ENCODE assay signal across 19 cellular contexts in genomic region chr11:9704037-9704436, GRCh38.
"Had no signal": no experiment of that assay in that cellular context is flagged by ENCODE, and none has a peak within 500 bp of the region (broad histone marks: within the 10 kb centered on the region; RNA-seq: fewer than 3 reads in every experiment).

No MANE protein-coding gene starts in this region.

- H3K27me3 ChIP-seq: cardiac muscle cell, left lung, pancreas, right atrium auricular region, tibial artery had no signal

- H3K4me3 ChIP-seq: cardiac muscle cell, left lung, pancreas, psoas muscle, right atrium auricular region, tibial artery had no signal

- H3K27ac Mint-ChIP-seq: activated naive CD8-positive, alpha-beta T cell treated with anti-CD3 and anti-CD28 coated beads, Interleukin-2, amount 50 U/mL, for 24 hours; stimulated activated naive CD8-positive, alpha-beta T cell treated with anti-CD3 and anti-CD28 coated beads, Interleukin-15, Interleukin-2, amounts not matched to agents 100 ng/mL and 50 ng/mL, for 24 hours; T-helper 1 cell treated with Interleukin-12 subunit alpha and Interleukin-12 subunit beta and Interleukin-4 antibody, amounts not matched to agents 30 μg/mL and 1 μg/mL, for 36 hours had no signal

- ATAC-seq: activated naive CD8-positive, alpha-beta T cell treated with anti-CD3 and anti-CD28 coated beads, Interleukin-2, amount 50 U/mL, for 24 hours; left lung; pancreas; psoas muscle had no signal

- H3K27ac ChIP-seq: cardiac muscle cell, pancreas, psoas muscle, tibial artery had no signal

- H3K9me3 Mint-ChIP-seq: activated CD4-positive, alpha-beta memory T cell treated with anti-CD3 and anti-CD28 coated beads for 36 hours; activated naive CD8-positive, alpha-beta T cell treated with anti-CD3 and anti-CD28 coated beads, Interleukin-2, amount 50 U/mL, for 24 hours; nephron progenitor cell; T-helper 1 cell treated with Interleukin-12 subunit alpha and Interleukin-12 subunit beta and Interleukin-4 antibody, amounts not matched to agents 30 μg/mL and 1 μg/mL, for 36 hours; WTC11 had no signal

- H3K9me3 ChIP-seq: left lung, pancreas, psoas muscle, right atrium auricular region, tibial artery had no signal

- H3K36me3 ChIP-seq: cardiac muscle cell, pancreas, right atrium auricular region had no signal

- H3K4me3 Mint-ChIP-seq: activated CD4-positive, alpha-beta memory T cell treated with anti-CD3 and anti-CD28 coated beads for 36 hours; activated naive CD8-positive, alpha-beta T cell treated with anti-CD3 and anti-CD28 coated beads, Interleukin-2, amount 50 U/mL, for 24 hours; nephron progenitor cell; stimulated activated naive CD8-positive, alpha-beta T cell treated with anti-CD3 and anti-CD28 coated beads, Interleukin-15, Interleukin-2, amounts not matched to agents 100 ng/mL and 50 ng/mL, for 24 hours; T-helper 1 cell treated with Interleukin-12 subunit alpha and Interleukin-12 subunit beta and Interleukin-4 antibody, amounts not matched to agents 30 μg/mL and 1 μg/mL, for 36 hours; WTC11 had no signal

- FAIRE-seq: kidney, pancreas, urothelium cell line had no signal

- DNase-seq: activated CD4-positive, alpha-beta memory T cell treated with anti-CD3 and anti-CD28 coated beads for 36 hours; activated CD4-positive, alpha-beta T cell treated with anti-CD3 and anti-CD28 coated beads for 4 hours; activated effector memory CD4-positive, alpha-beta T cell treated with anti-CD3 and anti-CD28 coated beads, Interleukin-2, amount 50 U/mL, for 16 hours; activated naive CD4-positive, alpha-beta T cell treated with anti-CD3 and anti-CD28 coated beads, Interleukin-2, amount 50 U/mL, for 16 hours; activated naive CD8-positive, alpha-beta T cell treated with anti-CD3 and anti-CD28 coated beads, Interleukin-2, amount 50 U/mL, for 24 hours; kidney; left lung; nephron progenitor cell; pancreas; psoas muscle; stimulated activated CD4-positive, alpha-beta T cell treated with anti-CD3 and anti-CD28 coated beads, Interleukin-4, amount 100 ng/mL, for 24 hours; T1000; tibial artery had no signal

- H3K27me3 Mint-ChIP-seq: activated CD4-positive, alpha-beta memory T cell treated with anti-CD3 and anti-CD28 coated beads for 36 hours; activated naive CD8-positive, alpha-beta T cell treated with anti-CD3 and anti-CD28 coated beads, Interleukin-2, amount 50 U/mL, for 24 hours; stimulated activated naive CD8-positive, alpha-beta T cell treated with anti-CD3 and anti-CD28 coated beads, Interleukin-15, Interleukin-2, amounts not matched to agents 100 ng/mL and 50 ng/mL, for 24 hours had no signal
